Comparison of ENCODE assay signal across 19 cellular contexts in genomic region chr10:83274088-83274487, GRCh38.
DNase-seq lines count a peak whose midpoint lies in the region; TF ChIP-seq lines count a peak whose summit lies in the region.
"Had no signal": no experiment of that assay in that cellular context is flagged by ENCODE, and none has a peak within 500 bp of the region (broad histone marks: within the 10 kb centered on the region; RNA-seq: fewer than 3 reads in every experiment).

No MANE protein-coding gene starts in this region.

- no peak overlapping the region for H3K4me3 ChIP-seq in breast epithelium
- no peak overlapping the region for H3K4me3 ChIP-seq in epithelial cell of esophagus (ENCODE audit: low read length)
- H3K4me3 ChIP-seq in colonic mucosa: no peak overlapping the region
- H3K4me3 ChIP-seq: gastrocnemius medialis, psoas muscle, thoracic aorta, vagina had no signal

- H3K9me3 ChIP-seq in breast epithelium (no peaks in the 10 kb centered on the region), colonic mucosa (no peaks in the 10 kb centered on the region)
- H3K9me3 ChIP-seq: gastrocnemius medialis, psoas muscle, thoracic aorta, vagina had no signal

- no TSS peak for BruUV-seq in MCF 10A (replicated peaks; lab: Mats Ljungman, UMichigan)

- intact Hi-C loops in MCF 10A (cut with micrococcal nuclease): no loop called here
- intact Hi-C loops in breast epithelium (cut with DNase I; ENCODE audit: low total_unique reads): no loop called here
- intact Hi-C loops in colonic mucosa (cut with DNase I): no loop called here

- H3K36me3 Mint-ChIP-seq in MCF 10A (ENCODE audit: insufficient read depth, unreplicated experiment): no peaks in the 10 kb centered on the region
- H3K36me3 Mint-ChIP-seq: activated naive CD4-positive, alpha-beta T cell treated with anti-CD3 and anti-CD28 coated beads, Interleukin-2, amount 10 ng/mL, durations not matched to agents 7 days and 5 days had no signal

- CTCF ChIA-PET in MCF 10A (lab: Yijun Ruan, JAX): interaction anchor here (0.6 to 3.5 kb wide), 3 partner anchors 104 to 876 kb away, joined by 3 to 10 read pairs (median 4); no protein-coding TSS in a partner anchor

- H3K27ac ChIP-seq in breast epithelium (no peak overlapping the region), colonic mucosa (no peak overlapping the region)
- H3K27ac ChIP-seq: gastrocnemius medialis, psoas muscle, thoracic aorta, vagina had no signal

- no peaks in the 10 kb centered on the region for H3K4me1 Mint-ChIP-seq in MCF 10A (ENCODE audit: insufficient read depth, unreplicated experiment)
- H3K4me1 Mint-ChIP-seq: activated naive CD4-positive, alpha-beta T cell treated with anti-CD3 and anti-CD28 coated beads, Interleukin-2, amount 10 ng/mL, durations not matched to agents 7 days and 5 days; central memory CD8-positive, alpha-beta T cell had no signal

- POLR2A ChIA-PET in MCF 10A (lab: Yijun Ruan, JAX): interaction anchor here (0.6 kb wide), 1 partner anchor 96 kb away, joined by 3 read pairs; no protein-coding TSS in a partner anchor

- H3K9ac ChIP-seq in colonic mucosa (ENCODE audit: low read depth in 2 of 2, low read length in 2 of 2): no peak overlapping the region

- H3K27me3 Mint-ChIP-seq in MCF 10A (ENCODE audit: insufficient read depth, unreplicated experiment): no peaks in the 10 kb centered on the region
- H3K27me3 Mint-ChIP-seq: activated naive CD4-positive, alpha-beta T cell treated with anti-CD3 and anti-CD28 coated beads, Interleukin-2, amount 10 ng/mL, durations not matched to agents 7 days and 5 days; central memory CD8-positive, alpha-beta T cell had no signal

- no peaks in the 10 kb centered on the region for H3K9me3 Mint-ChIP-seq in MCF 10A (ENCODE audit: unreplicated experiment)
- H3K9me3 Mint-ChIP-seq: activated naive CD4-positive, alpha-beta T cell treated with anti-CD3 and anti-CD28 coated beads, Interleukin-2, amount 10 ng/mL, durations not matched to agents 7 days and 5 days had no signal

- no peak for TF ChIP-seq CTCF in MCF 10A (IDR thresholded peaks at IDR 0.05; ENCODE audit: unreplicated experiment)
- TF ChIP-seq CTCF in breast epithelium (IDR thresholded peaks at IDR 0.05): no peak
- no peak for TF ChIP-seq CTCF in epithelial cell of esophagus (IDR thresholded peaks at IDR 0.05; ENCODE audit: insufficient read depth, low read depth, low read length, missing control alignments)
- TF ChIP-seq CTCF in colonic mucosa (IDR thresholded peaks at IDR 0.05): no peak

- H3K4me3 Mint-ChIP-seq in MCF 10A (ENCODE audit: unreplicated experiment): no peak overlapping the region
- H3K4me3 Mint-ChIP-seq: activated naive CD4-positive, alpha-beta T cell treated with anti-CD3 and anti-CD28 coated beads, Interleukin-2, amount 10 ng/mL, durations not matched to agents 7 days and 5 days; central memory CD8-positive, alpha-beta T cell had no signal

- H3K36me3 ChIP-seq in breast epithelium (no peaks in the 10 kb centered on the region), colonic mucosa (no peaks in the 10 kb centered on the region)
- H3K36me3 ChIP-seq: gastrocnemius medialis, thoracic aorta, vagina had no signal

- DNase-seq in MCF 10A (ENCODE audit: unreplicated experiment) (peak; percentile 2), breast epithelium (ENCODE audit: low spot score in 2 of 2) (no peak), NCI-H69 (lab: John Stamatoyannopoulos, UW) (peak; percentile 95), epithelial cell of esophagus (ENCODE audit: low read depth) (peak; percentile 19), superior temporal gyrus (ENCODE audit: extremely low spot score) (peak; percentile 43), colonic mucosa (no peak), NCI-H187 treated with DMSO at 0.1 percent for 48 hours (lab: John Stamatoyannopoulos, UW) (no peak)
- no peak for DNase-seq in activated effector memory CD4-positive, alpha-beta T cell treated with anti-CD3 and anti-CD28 coated beads, Interleukin-2, amount 50 U/mL, for 16 hours
- DNase-seq: activated naive CD4-positive, alpha-beta T cell treated with anti-CD3 and anti-CD28 coated beads, Interleukin-2, amount 10 ng/mL, durations not matched to agents 7 days and 5 days; activated T-cell treated with anti-CD3 and anti-CD28 coated beads, Interleukin-2, amount 50 U/mL, for 48 hours; C1 segment of cervical spinal cord; gastrocnemius medialis; kidney; NCI-H1417 treated with DMSO at 0.1 percent for 48 hours; NCI-H510A; psoas muscle had no signal

- no peak overlapping the region for H3K27ac Mint-ChIP-seq in MCF 10A (ENCODE audit: low read depth, unreplicated experiment)
- H3K27ac Mint-ChIP-seq: activated naive CD4-positive, alpha-beta T cell treated with anti-CD3 and anti-CD28 coated beads, Interleukin-2, amount 10 ng/mL, durations not matched to agents 7 days and 5 days had no signal

- no peak for TF ChIP-seq POLR2A in breast epithelium (IDR thresholded peaks at IDR 0.05)

- no peaks in the 10 kb centered on the region for H3K27me3 ChIP-seq in breast epithelium
- no peaks in the 10 kb centered on the region for H3K27me3 ChIP-seq in colonic mucosa
- H3K27me3 ChIP-seq: gastrocnemius medialis, vagina had no signal

- no peaks in the 10 kb centered on the region for H3K4me1 ChIP-seq in breast epithelium
- no peaks in the 10 kb centered on the region for H3K4me1 ChIP-seq in colonic mucosa
- H3K4me1 ChIP-seq: gastrocnemius medialis, psoas muscle, vagina had no signal

Comparison
In these comparisons a context has a peak if more than half of its experiments do, and no peak if none do; other contexts are left out.
1. DNase-seq: peak in MCF 10A (single experiment), NCI-H69 (single experiment), epithelial cell of esophagus (single experiment) and superior temporal gyrus (single experiment); none in breast epithelium (0 of 2), activated effector memory CD4-positive, alpha-beta T cell treated with anti-CD3 and anti-CD28 coated beads, Interleukin-2, amount 50 U/mL, for 16 hours (single experiment), colonic mucosa (single experiment) and NCI-H187 treated with DMSO at 0.1 percent for 48 hours (single experiment).